Comparison of ENCODE assay signal across 2 cellular contexts in genomic region chr7:117757440-117757839, GRCh38.
A peak's percentile ranks its signal among the peaks of the same experiment; 100 is the strongest.
TF ChIP-seq lines count a peak whose summit lies in the region.

No MANE protein-coding gene starts in this region.

TF ChIP-seq in IMR-90, 13 proteins besides CTCF, POLR2A, EP300 and RAD21 (continued from another document):
- no peak for TF ChIP-seq ELK1 (IDR thresholded peaks at IDR 0.05; ENCODE audit: borderline replicate concordance, low read depth, low read length)
- TF ChIP-seq CEBPB (IDR thresholded peaks at IDR 0.05; ENCODE audit: low read depth, low read length), result 0 out of 2 replicates have a peak, but pooled peaks have one; percentile 2

TF ChIP-seq in K562, 482 proteins besides CTCF, POLR2A, EP300 and RAD21 (continued from another document and continues in another):
- no peak for TF ChIP-seq ATF6 (CRISPR knock-in tag; IDR thresholded peaks at IDR 0.05)
- TF ChIP-seq TRIM25 (IDR thresholded peaks at IDR 0.05; ENCODE audit: borderline replicate concordance), result no peak
- TF ChIP-seq SP2 (IDR thresholded peaks at IDR 0.05; ENCODE audit: extremely low read depth, low read depth, low read length, poor library complexity, severe bottlenecking), result no peak
- no peak for TF ChIP-seq KAT2B (IDR thresholded peaks at IDR 0.05; ENCODE audit: low read depth, low read length)
- no peak for TF ChIP-seq FOXA3 (CRISPR knock-in tag; conservative IDR thresholded peaks at IDR 0.05 in 1 of 2, IDR thresholded peaks at IDR 0.05 in 1 of 2)
- no peak for TF ChIP-seq ZNF354B (CRISPR knock-in tag; IDR thresholded peaks at IDR 0.05)
- no peak for TF ChIP-seq NFRKB (IDR thresholded peaks at IDR 0.05; ENCODE audit: low read depth)
- TF ChIP-seq PML (IDR thresholded peaks at IDR 0.05; ENCODE audit: low read length), result no peak
- no peak for TF ChIP-seq ARID3A (IDR thresholded peaks at IDR 0.05; ENCODE audit: borderline replicate concordance, low read depth, low read length)
- TF ChIP-seq ZNF121 (CRISPR knock-in tag; conservative IDR thresholded peaks at IDR 0.05), result no peak
- no peak for TF ChIP-seq RB1 (IDR thresholded peaks at IDR 0.05; ENCODE audit: low read depth)
- no peak for TF ChIP-seq THAP7 (CRISPR knock-in tag; IDR thresholded peaks at IDR 0.05)
- 0 out of 2 replicates have a peak, but pooled peaks have one; percentile 18 for TF ChIP-seq HIVEP1 (CRISPR knock-in tag; IDR thresholded peaks at IDR 0.05)
- no peak for TF ChIP-seq POLR2B (IDR thresholded peaks at IDR 0.05; ENCODE audit: low read depth, partially characterized antibody)
- TF ChIP-seq KLF1 (tag; IDR thresholded peaks at IDR 0.05), result no peak
- TF ChIP-seq MCM3 (IDR thresholded peaks at IDR 0.05), result no peak
- no peak for TF ChIP-seq GATA2 (CRISPR knock-in tag; IDR thresholded peaks at IDR 0.05)
- no peak for TF ChIP-seq CXXC5 (CRISPR knock-in tag; IDR thresholded peaks at IDR 0.05)
- no peak; the same call in 1 of the 2 replicates for TF ChIP-seq TAL1 (IDR thresholded peaks at IDR 0.05)
- no peak for TF ChIP-seq CBX5 (IDR thresholded peaks at IDR 0.05; ENCODE audit: borderline replicate concordance, low read depth)
- TF ChIP-seq STAT6 (CRISPR knock-in tag; IDR thresholded peaks at IDR 0.05), result no peak
- TF ChIP-seq IRF2 (CRISPR knock-in tag; IDR thresholded peaks at IDR 0.05), result no peak
- no peak for TF ChIP-seq PRMT5 (CRISPR knock-in tag; IDR thresholded peaks at IDR 0.05)
- no peak for TF ChIP-seq FOXA1 (IDR thresholded peaks at IDR 0.05; ENCODE audit: borderline replicate concordance)
- TF ChIP-seq SAP30 (IDR thresholded peaks at IDR 0.05; ENCODE audit: borderline replicate concordance, insufficient read depth, low read depth, low read length, poor library complexity, severe bottlenecking), result no peak
- no peak for TF ChIP-seq CLOCK (CRISPR knock-in tag; IDR thresholded peaks at IDR 0.05; ENCODE audit: borderline replicate concordance)
- TF ChIP-seq ZNF584 (CRISPR knock-in tag; IDR thresholded peaks at IDR 0.05; ENCODE audit: low read depth), result peak; percentile 71; the same call in 1 of the 2 replicates
- TF ChIP-seq USF1 (CRISPR knock-in tag; IDR thresholded peaks at IDR 0.05), result no peak
- no peak for TF ChIP-seq ZNF551 (CRISPR knock-in tag; IDR thresholded peaks at IDR 0.05)
- TF ChIP-seq ARID2 (IDR thresholded peaks at IDR 0.05), result no peak
- no peak for TF ChIP-seq ZNF41 (CRISPR knock-in tag; conservative IDR thresholded peaks at IDR 0.05)
- TF ChIP-seq TRIM24 (IDR thresholded peaks at IDR 0.05), result peak; percentile 15 to 74; a peak in 2 of 4 replicates
- no peak for TF ChIP-seq SMARCC2 (IDR thresholded peaks at IDR 0.05; ENCODE audit: low read depth)
- no peak for TF ChIP-seq ZFPM2 (CRISPR knock-in tag; IDR thresholded peaks at IDR 0.05)
- peak; percentile 84 for TF ChIP-seq CEBPG (CRISPR knock-in tag; IDR thresholded peaks at IDR 0.05)
- peak; percentile 91 to 94 for TF ChIP-seq CEBPG (tag; conservative IDR thresholded peaks at IDR 0.05 in 1 of 2, IDR thresholded peaks at IDR 0.05 in 1 of 2)
- TF ChIP-seq PATZ1 (CRISPR knock-in tag; IDR thresholded peaks at IDR 0.05; ENCODE audit: borderline replicate concordance), result no peak
- no peak for TF ChIP-seq SIN3B (IDR thresholded peaks at IDR 0.05; ENCODE audit: low read depth)
